In genomic region chr3:57654214-57654613, GRCh38 we compare ENCODE assay signal across 24 cellular contexts.
"Had no signal": no experiment of that assay in that cellular context is flagged by ENCODE, and none has a peak within 500 bp of the region (broad histone marks: within the 10 kb centered on the region; RNA-seq: fewer than 3 reads in every experiment).

No MANE protein-coding gene starts in this region.

- H3K4me1 ChIP-seq: breast epithelium, colonic mucosa, gastrocnemius medialis, lower lobe of right lung, sigmoid colon had no signal

- H3K36me3 ChIP-seq: breast epithelium, colonic mucosa had no signal

- H3K27ac Mint-ChIP-seq: activated naive CD8-positive, alpha-beta T cell treated with anti-CD3 and anti-CD28 coated beads, Interleukin-2, amount 10 ng/mL, durations not matched to agents 7 days and 5 days; activated T-helper 1 cell treated with anti-CD3 and anti-CD28 coated beads, Interleukin-12 subunit alpha, Interleukin-12 subunit beta, Interleukin-2, Interleukin-4 antibody, amounts not matched to agents 30 ng/mL and 10 ng/mL and 1 ng/mL, durations not matched to agents 14 hours and 24 hours and 36 hours; naive B cell; progenitor cell of endocrine pancreas; stimulated activated naive B cell treated with anti-CD40 and anti-IgM and Interleukin-4, amounts not matched to agents 10 μg/mL and 1 μg/mL and 100 μg/mL, for 72 hours had no signal

- DNase-seq: activated CD4-positive, CD25-positive, alpha-beta regulatory T cell treated with anti-CD3 and anti-CD28 coated beads, Interleukin-2, amount 50 U/mL, for 72 hours; activated gamma-delta T cell treated with Interleukin-2 at 50 U/mL for 16 hours; activated naive CD8-positive, alpha-beta T cell treated with anti-CD3 and anti-CD28 coated beads, Interleukin-2, amount 10 ng/mL, durations not matched to agents 7 days and 5 days; amniotic stem cell; colonic mucosa; dorsolateral prefrontal cortex; esophagus squamous epithelium; gastrocnemius medialis; heart left ventricle; kidney; lower lobe of right lung; mesendoderm; naive B cell; retina; sigmoid colon; stimulated activated CD4-positive, alpha-beta T cell treated with anti-CD3 and anti-CD28 coated beads, Interleukin-15, amount 100 ng/mL, for 24 hours; stimulated activated naive B cell treated with anti-CD40 and anti-IgM and Interleukin-4, amounts not matched to agents 10 μg/mL and 1 μg/mL and 100 μg/mL, for 72 hours; transverse colon; WERI-Rb-1 had no signal

- H3K27me3 Mint-ChIP-seq: activated naive CD8-positive, alpha-beta T cell treated with anti-CD3 and anti-CD28 coated beads, Interleukin-2, amount 10 ng/mL, durations not matched to agents 7 days and 5 days; naive B cell; progenitor cell of endocrine pancreas; stimulated activated naive B cell treated with anti-CD40 and anti-IgM and Interleukin-4, amounts not matched to agents 10 μg/mL and 1 μg/mL and 100 μg/mL, for 72 hours had no signal

- ATAC-seq: gastrocnemius medialis; heart left ventricle; left lobe of liver; lower lobe of right lung; stimulated activated naive B cell treated with anti-CD40 and anti-IgM and Interleukin-4, amounts not matched to agents 10 μg/mL and 1 μg/mL and 100 μg/mL, for 72 hours had no signal

- H3K9me3 ChIP-seq: breast epithelium, colonic mucosa, esophagus squamous epithelium, gastrocnemius medialis, lower lobe of right lung, sigmoid colon, transverse colon had no signal

- H3K27me3 ChIP-seq: breast epithelium, colonic mucosa, dorsolateral prefrontal cortex, esophagus squamous epithelium, gastrocnemius medialis, heart left ventricle, sigmoid colon, transverse colon had no signal

- H3K4me3 ChIP-seq: breast epithelium, colonic mucosa, dorsolateral prefrontal cortex, esophagus squamous epithelium, gastrocnemius medialis, heart left ventricle, lower lobe of right lung, sigmoid colon, smooth muscle cell, transverse colon had no signal

- H3K4me3 Mint-ChIP-seq: activated naive CD8-positive, alpha-beta T cell treated with anti-CD3 and anti-CD28 coated beads, Interleukin-2, amount 10 ng/mL, durations not matched to agents 7 days and 5 days; activated T-helper 1 cell treated with anti-CD3 and anti-CD28 coated beads, Interleukin-12 subunit alpha, Interleukin-12 subunit beta, Interleukin-2, Interleukin-4 antibody, amounts not matched to agents 30 ng/mL and 10 ng/mL and 1 ng/mL, durations not matched to agents 14 hours and 24 hours and 36 hours; naive B cell; stimulated activated naive B cell treated with anti-CD40 and anti-IgM and Interleukin-4, amounts not matched to agents 10 μg/mL and 1 μg/mL and 100 μg/mL, for 72 hours had no signal

- H3K4me1 Mint-ChIP-seq: naive B cell; stimulated activated naive B cell treated with anti-CD40 and anti-IgM and Interleukin-4, amounts not matched to agents 10 μg/mL and 1 μg/mL and 100 μg/mL, for 72 hours had no signal

- H3K27ac ChIP-seq: breast epithelium, colonic mucosa, dorsolateral prefrontal cortex, esophagus squamous epithelium, gastrocnemius medialis, heart left ventricle, lower lobe of right lung, sigmoid colon, transverse colon, WERI-Rb-1 had no signal
